Comparison of ENCODE assay signal across 16 cellular contexts in genomic region chrX:11532291-11533075, GRCh38.
DNase-seq lines count a peak whose midpoint lies in the region; ATAC-seq lines count a peak whose summit lies in the region.
"Had no signal": no experiment of that assay in that cellular context is flagged by ENCODE, and none has a peak within 500 bp of the region (broad histone marks: within the 10 kb centered on the region; RNA-seq: fewer than 3 reads in every experiment).

No MANE protein-coding gene starts in this region.

- H3K4me3 ChIP-seq in trophoblast cell (ENCODE audit: low read depth, low read length): no peak overlapping the region
- H3K4me3 ChIP-seq: A549, colonic mucosa, left lung, prostate gland, SJSA1 had no signal

- H3K18ac ChIP-seq in trophoblast cell (ENCODE audit: low read length): no peak overlapping the region

- ATAC-seq in HG03460 (IDR thresholded peaks at IDR 0.05; ENCODE audit: unreplicated experiment): no peak

- no peaks in the 10 kb centered on the region for H3K36me3 ChIP-seq in trophoblast cell (ENCODE audit: control insufficient read depth in 1 of 2, insufficient read depth in 2 of 2, low read length in 2 of 2)
- H3K36me3 ChIP-seq: colonic mucosa, left lung, prostate gland, SJSA1 had no signal

- peak overlapping the region; percentile 41 for H3K27ac ChIP-seq in trophoblast cell (ENCODE audit: low read depth, low read length)
- H3K27ac ChIP-seq: A549, colonic mucosa, left lung, prostate gland, SJSA1 had no signal

- no peak overlapping the region for H3K9ac ChIP-seq in trophoblast cell (ENCODE audit: low read length)

- H4K12ac ChIP-seq in trophoblast cell (ENCODE audit: low read depth, low read length): no peak overlapping the region

- H3K4me1 ChIP-seq in trophoblast cell (ENCODE audit: control insufficient read depth in 1 of 2, insufficient read depth in 2 of 2, low read length in 2 of 2): peaks cover 0 to 2% of the 10 kb centered on the region in 2 experiments
- H3K4me1 ChIP-seq: A549, colonic mucosa, left lung, prostate gland, SJSA1 had no signal

- H2AK5ac ChIP-seq in trophoblast cell (ENCODE audit: low read length): no peak overlapping the region

- H3K79me2 ChIP-seq in trophoblast cell (ENCODE audit: control insufficient read depth, insufficient read depth, low read length, poor library complexity): no peaks in the 10 kb centered on the region

- H3K4me2 ChIP-seq in trophoblast cell (ENCODE audit: low read length): no peak overlapping the region
- H3K4me2 ChIP-seq: A549 had no signal

- no peak overlapping the region for H4K8ac ChIP-seq in trophoblast cell (ENCODE audit: low read depth, low read length)

- no peak overlapping the region for H4K91ac ChIP-seq in trophoblast cell (ENCODE audit: low read depth, low read length)

- no peak overlapping the region for H2BK120ac ChIP-seq in trophoblast cell (ENCODE audit: insufficient read depth, low read length, poor library complexity)

- no peaks in the 10 kb centered on the region for H3K9me3 ChIP-seq in trophoblast cell (ENCODE audit: insufficient read depth, low read depth, low read length)
- H3K9me3 ChIP-seq: A549, colonic mucosa, left lung, prostate gland, SJSA1 had no signal

- H3K79me1 ChIP-seq in trophoblast cell (ENCODE audit: low read length): no peaks in the 10 kb centered on the region

- no peak overlapping the region for H2AFZ ChIP-seq in trophoblast cell (ENCODE audit: insufficient read depth, low read length, poor library complexity)

- peak; percentile 1 for DNase-seq in NCI-H2227 (lab: John Stamatoyannopoulos, UW; ENCODE audit: unreplicated experiment)
- DNase-seq in NCI-H2227 treated with DMSO at 0.1 percent for 48 hours (lab: John Stamatoyannopoulos, UW): no peak
- DNase-seq in OCI-M1 (lab: John Stamatoyannopoulos, UW): peak; percentile 58
- peak; percentile 36 for DNase-seq in fibroblast of peridontal ligament (ENCODE audit: extremely low read depth)
- DNase-seq in trophoblast cell: peak; percentile 27 to 29
- no peak for DNase-seq in NCI-H1436 (lab: John Stamatoyannopoulos, UW)
- no peak for DNase-seq in activated CD8-positive, alpha-beta memory T cell treated with anti-CD3 and anti-CD28 coated beads for 24 hours
- DNase-seq: activated CD4-positive, alpha-beta memory T cell treated with anti-CD3 and anti-CD28 coated beads for 36 hours; CD8-positive, alpha-beta T cell; colonic mucosa; left lung; NK-92 treated with Interleukin-12 subunit alpha and Interleukin-12 subunit beta, amount 100 ng/mL, for 24 hours had no signal

- no peak overlapping the region for H2BK12ac ChIP-seq in trophoblast cell (ENCODE audit: low read length)

- no peak overlapping the region for H3K14ac ChIP-seq in trophoblast cell (ENCODE audit: low read length)

- H3K23ac ChIP-seq in trophoblast cell (ENCODE audit: low read length): no peak overlapping the region

- no peaks in the 10 kb centered on the region for H3K27me3 ChIP-seq in trophoblast cell (ENCODE audit: insufficient read depth, low read length)
- H3K27me3 ChIP-seq: colonic mucosa, left lung, SJSA1 had no signal

- H3K4ac ChIP-seq in trophoblast cell (ENCODE audit: low read depth, low read length): no peak overlapping the region

- no peak overlapping the region for H2BK5ac ChIP-seq in trophoblast cell (ENCODE audit: low read depth, low read length, poor library complexity)

Comparison
In these comparisons a context has a peak if more than half of its experiments do, and no peak if none do; other contexts are left out.
1. DNase-seq: peak in NCI-H2227 (single experiment), OCI-M1 (single experiment), fibroblast of peridontal ligament (single experiment) and trophoblast cell (2 of 2); none in NCI-H2227 treated with DMSO at 0.1 percent for 48 hours (single experiment), NCI-H1436 (single experiment) and activated CD8-positive, alpha-beta memory T cell treated with anti-CD3 and anti-CD28 coated beads for 24 hours (single experiment).